In the genomic region with DNA sequence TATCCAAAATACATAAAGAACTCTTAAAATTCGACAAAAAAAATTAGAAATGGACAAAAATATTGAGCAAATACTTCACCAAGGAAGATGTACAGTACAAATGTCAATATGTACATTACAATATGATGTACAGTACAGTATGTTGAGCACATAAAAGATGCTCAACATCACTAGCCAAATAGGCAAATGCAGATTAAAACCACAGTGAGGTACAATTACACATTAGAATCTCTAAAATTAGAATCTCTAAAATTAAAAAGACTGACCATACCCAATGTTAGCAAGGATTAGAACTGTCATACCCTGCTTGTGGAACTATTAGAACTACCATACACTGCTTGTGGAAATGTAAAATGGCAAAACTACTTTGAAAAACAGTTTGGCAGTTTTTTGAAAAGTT, we compare ENCODE assay signal across 25 cellular contexts.
"Had no signal": no experiment of that assay in that cellular context is flagged by ENCODE, and none has a peak within 500 bp of the region (broad histone marks: within the 10 kb centered on the region; RNA-seq: fewer than 3 reads in every experiment).

No MANE protein-coding gene starts in this region.

- DNase-seq: activated B cell treated with CpG ODN at 0.5 μM for 24 hours; activated CD4-positive, alpha-beta T cell treated with anti-CD3 and anti-CD28 coated beads for 48 hours; activated CD4-positive, alpha-beta T cell treated with anti-CD3 and anti-CD28 coated beads, Interleukin-2, amount 50 U/mL, for 1 hour; activated CD4-positive, alpha-beta T cell treated with anti-CD3 and anti-CD28 coated beads, Interleukin-2, amount 50 U/mL, for 48 hours; activated CD8-positive, alpha-beta memory T cell treated with anti-CD3 and anti-CD28 coated beads for 24 hours; activated CD8-positive, alpha-beta T cell treated with anti-CD3 and anti-CD28 coated beads for 36 hours; activated effector memory CD4-positive, alpha-beta T cell treated with Interleukin-2 at 50 U/mL for 16 hours; activated gamma-delta T cell treated with Interleukin-2 at 50 U/mL for 16 hours; activated naive CD4-positive, alpha-beta T cell treated with anti-CD3 and anti-CD28 coated beads, Interleukin-2, amount 50 U/mL, for 16 hours; activated naive CD4-positive, alpha-beta T cell treated with Interleukin-2 at 50 U/mL for 16 hours; activated T-cell treated with anti-CD3 and anti-CD28 coated beads, Interleukin-2, amount 50 U/mL, for 4 hours; amniotic stem cell; anterior cingulate cortex; brain microvascular endothelial cell; dorsolateral prefrontal cortex; effector memory CD4-positive, alpha-beta T cell; endodermal cell; foreskin fibroblast; head of caudate nucleus; T-helper 17 cell; T1000; WERI-Rb-1 had no signal

- FAIRE-seq: bronchial epithelial cell, frontal cortex had no signal

- H3K27ac ChIP-seq: brain microvascular endothelial cell, coronary artery, dorsolateral prefrontal cortex, WERI-Rb-1 had no signal

- H3K36me3 ChIP-seq: brain microvascular endothelial cell, WERI-Rb-1 had no signal

- H3K4me3 ChIP-seq: coronary artery, dorsolateral prefrontal cortex had no signal
